25 cellular contexts compared by ENCODE assay signal in the genomic region with DNA sequence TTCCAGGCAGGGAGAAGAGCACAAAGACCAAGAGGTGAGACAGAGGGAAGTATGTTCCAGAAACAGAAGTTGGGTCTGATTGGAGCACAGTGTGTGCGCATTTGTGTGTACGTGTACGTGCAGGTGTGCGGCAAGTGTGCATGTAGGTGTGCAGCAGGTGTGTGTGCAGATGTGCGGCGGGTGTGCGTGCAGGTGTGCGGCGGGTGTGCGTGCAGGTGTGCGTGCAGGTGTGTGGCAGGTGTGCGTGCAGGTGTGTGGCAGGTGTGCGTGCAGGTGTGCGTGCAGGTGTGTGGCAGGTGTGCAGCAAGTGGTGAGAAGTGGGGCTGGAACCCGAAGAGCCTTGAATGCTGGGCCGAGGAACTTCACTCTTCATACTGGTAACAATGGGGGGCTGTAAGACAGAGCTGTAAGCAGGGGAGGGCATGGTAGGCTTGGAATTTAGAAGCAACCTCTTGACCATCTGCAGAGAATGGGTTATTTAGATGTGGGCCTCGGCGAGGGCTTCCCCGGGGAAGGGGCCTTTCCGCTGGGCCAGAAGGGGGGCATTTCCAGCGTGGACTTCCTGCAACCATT.
"Had no signal": no experiment of that assay in that cellular context is flagged by ENCODE, and none has a peak within 500 bp of the region (broad histone marks: within the 10 kb centered on the region; RNA-seq: fewer than 3 reads in every experiment).

No MANE protein-coding gene starts in this region.

- H3K9me3 ChIP-seq: gastrocnemius medialis, tibial nerve had no signal

- H3K9ac ChIP-seq: parathyroid adenoma had no signal

- DNase-seq: activated CD4-positive, alpha-beta memory T cell treated with anti-CD3 and anti-CD28 coated beads for 36 hours; activated CD4-positive, alpha-beta T cell treated with anti-CD3 and anti-CD28 coated beads, Interleukin-2, amount 10 ng/mL, durations not matched to agents 24 days and 14 days; activated CD4-positive, CD25-positive, alpha-beta regulatory T cell treated with anti-CD3 and anti-CD28 coated beads, Interleukin-2, amount 50 U/mL, for 72 hours; activated CD8-positive, alpha-beta memory T cell treated with anti-CD3 and anti-CD28 coated beads, Interleukin-2, amount 50 U/mL, for 4 hours; activated gamma-delta T cell treated with Interleukin-2 at 50 U/mL for 16 hours; activated naive CD4-positive, alpha-beta T cell treated with anti-CD3 and anti-CD28 coated beads, Interleukin-2, amount 50 U/mL, for 16 hours; activated T-cell treated with anti-CD3 and anti-CD28 coated beads, Interleukin-2, amount 50 U/mL, for 1 hour; amniotic stem cell; central memory CD4-positive, alpha-beta T cell; effector CD4-positive, alpha-beta T cell; gastrocnemius medialis; hippocampal formation; left colon; mammary epithelial cell; naive thymus-derived CD4-positive, alpha-beta T cell; occipital lobe; right cardiac atrium; stimulated activated CD4-positive, alpha-beta T cell treated with anti-CD3 and anti-CD28 coated beads, Interleukin-15, amount 100 ng/mL, for 24 hours; stimulated activated CD4-positive, alpha-beta T cell treated with anti-CD3 and anti-CD28 coated beads, Interleukin-2, amount 100 ng/mL, for 24 hours; stimulated activated naive CD4-positive, alpha-beta T cell; T1000 had no signal

- H3K27ac Mint-ChIP-seq: activated CD4-positive, alpha-beta memory T cell treated with anti-CD3 and anti-CD28 coated beads for 36 hours; activated CD4-positive, alpha-beta T cell treated with anti-CD3 and anti-CD28 coated beads, Interleukin-2, amount 10 ng/mL, durations not matched to agents 24 days and 14 days; dendritic cell treated with granulocyte-macrophage colony-stimulating factor and Interleukin-4, amounts not matched to agents 40 ng/mL and 50 ng/mL, for 4 days; naive thymus-derived CD4-positive, alpha-beta T cell had no signal

- H3K27me3 Mint-ChIP-seq: activated CD4-positive, alpha-beta T cell treated with anti-CD3 and anti-CD28 coated beads, Interleukin-2, amount 10 ng/mL, durations not matched to agents 24 days and 14 days; dendritic cell treated with granulocyte-macrophage colony-stimulating factor and Interleukin-4, amounts not matched to agents 40 ng/mL and 50 ng/mL, for 4 days had no signal

- H3K4me1 Mint-ChIP-seq: activated CD4-positive, alpha-beta T cell treated with anti-CD3 and anti-CD28 coated beads, Interleukin-2, amount 10 ng/mL, durations not matched to agents 24 days and 14 days had no signal

- H3K36me3 Mint-ChIP-seq: activated CD4-positive, alpha-beta memory T cell treated with anti-CD3 and anti-CD28 coated beads for 36 hours; mesothelial cell of epicardium; naive thymus-derived CD4-positive, alpha-beta T cell had no signal

- H3K79me2 ChIP-seq: parathyroid adenoma had no signal

- H3K36me3 ChIP-seq: gastrocnemius medialis, tibial nerve had no signal

- H3K4me3 ChIP-seq: gastrocnemius medialis, tibial nerve had no signal

- H3K27ac ChIP-seq: gastrocnemius medialis, parathyroid adenoma, tibial nerve had no signal

- H3K4me1 ChIP-seq: gastrocnemius medialis, parathyroid adenoma, tibial nerve had no signal

- H2AFZ ChIP-seq: parathyroid adenoma had no signal

- H3K4me3 Mint-ChIP-seq: activated CD4-positive, alpha-beta memory T cell treated with anti-CD3 and anti-CD28 coated beads for 36 hours; activated CD4-positive, alpha-beta T cell treated with anti-CD3 and anti-CD28 coated beads, Interleukin-2, amount 10 ng/mL, durations not matched to agents 24 days and 14 days; dendritic cell treated with granulocyte-macrophage colony-stimulating factor and Interleukin-4, amounts not matched to agents 40 ng/mL and 50 ng/mL, for 4 days; mesothelial cell of epicardium; naive thymus-derived CD4-positive, alpha-beta T cell had no signal

- H3K9me3 Mint-ChIP-seq: activated CD4-positive, alpha-beta memory T cell treated with anti-CD3 and anti-CD28 coated beads for 36 hours; activated CD4-positive, alpha-beta T cell treated with anti-CD3 and anti-CD28 coated beads, Interleukin-2, amount 10 ng/mL, durations not matched to agents 24 days and 14 days; dendritic cell treated with granulocyte-macrophage colony-stimulating factor and Interleukin-4, amounts not matched to agents 40 ng/mL and 50 ng/mL, for 4 days; mesothelial cell of epicardium; naive thymus-derived CD4-positive, alpha-beta T cell had no signal

- ATAC-seq: gastrocnemius medialis; naive thymus-derived CD4-positive, alpha-beta T cell; right cardiac atrium had no signal
